23 cellular contexts compared by ENCODE assay signal in genomic region chr3:54563661-54564200, GRCh38.
"Had no signal": no experiment of that assay in that cellular context is flagged by ENCODE, and none has a peak within 500 bp of the region (broad histone marks: within the 10 kb centered on the region; RNA-seq: fewer than 3 reads in every experiment).

No MANE protein-coding gene starts in this region.

- H3K9me3 ChIP-seq: breast epithelium, colonic mucosa, MG63 had no signal

- H3K4me1 ChIP-seq: breast epithelium, colonic mucosa had no signal

- H3K4me3 ChIP-seq: breast epithelium, colonic mucosa, MG63, PC-9 had no signal

- DNase-seq: activated CD4-positive, alpha-beta T cell treated with anti-CD3 and anti-CD28 coated beads for 48 hours; activated CD4-positive, alpha-beta T cell treated with anti-CD3 and anti-CD28 coated beads, Interleukin-2, amount 50 U/mL, for 4 hours; activated CD4-positive, CD25-positive, alpha-beta regulatory T cell treated with anti-CD3 and anti-CD28 coated beads, Interleukin-2, amount 50 U/mL, for 72 hours; activated CD8-positive, alpha-beta memory T cell treated with anti-CD3 and anti-CD28 coated beads, Interleukin-2, amount 50 U/mL, for 48 hours; activated CD8-positive, alpha-beta T cell treated with anti-CD3 and anti-CD28 coated beads, Interleukin-2, amount 10 ng/mL, durations not matched to agents 7 days and 5 days; activated effector memory CD4-positive, alpha-beta T cell treated with Interleukin-2 at 50 U/mL for 16 hours; activated naive CD4-positive, alpha-beta T cell; activated T-cell treated with anti-CD3 and anti-CD28 coated beads, Interleukin-2, amount 50 U/mL, for 24 hours; aorta; caudate nucleus; colonic mucosa; KG1; MG63; MV-4-11; NCI-H1092 treated with DMSO at 0.1 percent for 48 hours; NCI-H2029 treated with DMSO at 0.1 percent for 48 hours; NCI-H2171; NCI-H2227 treated with DMSO at 0.1 percent for 48 hours; NCI-H446 treated with DMSO at 0.1 percent for 48 hours; NCI-H524 treated with DMSO at 0.1 percent for 48 hours; PC-9; SHP77 treated with DMSO at 0.1 percent for 48 hours had no signal

- H3K36me3 ChIP-seq: breast epithelium, colonic mucosa, MG63 had no signal

- H3K27me3 ChIP-seq: breast epithelium, colonic mucosa, MG63 had no signal

- H3K27ac ChIP-seq: breast epithelium, colonic mucosa, PC-9 had no signal
